Comparison of ENCODE assay signal across 20 cellular contexts in genomic region chr12:23337213-23337612, GRCh38.
DNase-seq lines count a peak whose midpoint lies in the region; ATAC-seq, FAIRE-seq and TF ChIP-seq lines count a peak whose summit lies in the region.
"Had no signal": no experiment of that assay in that cellular context is flagged by ENCODE, and none has a peak within 500 bp of the region (broad histone marks: within the 10 kb centered on the region; RNA-seq: fewer than 3 reads in every experiment).

No MANE protein-coding gene starts in this region.

- ATAC-seq in GM12878: no peak
- ATAC-seq: A549, HepG2 had no signal

- SMC1A ChIA-PET in GM12878 (lab: Charles Lee; ENCODE audit: uncharacterized antibody, unreplicated experiment): no interaction called here

- peak; percentile 24 for DNase-seq in DMS53 (lab: John Stamatoyannopoulos, UW)
- no peak for DNase-seq in DMS53 treated with DMSO at 0.1 percent for 48 hours (lab: John Stamatoyannopoulos, UW; ENCODE audit: unreplicated experiment)
- no peak for DNase-seq in GM12878 (ENCODE audit: low read depth, low spot score)
- no peak for DNase-seq in posterior vena cava (ENCODE audit: low spot score)
- no peak for DNase-seq in cerebellar cortex (ENCODE audit: low spot score)
- DNase-seq in activated T-cell treated with anti-CD3 and anti-CD28 coated beads, Interleukin-2, amount 50 U/mL, for 48 hours: no peak
- DNase-seq: Calu3; CD4-positive, alpha-beta memory T cell; DMS 273 treated with DMSO at 0.1 percent for 48 hours; DMS79; GF-D8; H9; KG1 had no signal

- RAD21 ChIA-PET in GM12878 (lab: Charles Lee; ENCODE audit: unreplicated experiment): no interaction called here

- TF ChIP-seq RAD21 in GM12878 (IDR thresholded peaks at IDR 0.05; ENCODE audit: insufficient read depth, low read depth, low read length): no peak

- H3K4me1 ChIP-seq in OCI-LY1 (ENCODE audit: insufficient read depth, low read length, severe bottlenecking): no peaks in the 10 kb centered on the region
- no peaks in the 10 kb centered on the region for H3K4me1 ChIP-seq in GM12878 (ENCODE audit: control insufficient read depth, insufficient read depth, low read length)
- H3K4me1 ChIP-seq: A549, BLaER1 had no signal

- TF ChIP-seq POLR2A in GM12878 (IDR thresholded peaks at IDR 0.05; ENCODE audit: low read depth, low read length): no peak

- BruUV-seq in GM12878 (replicated peaks; lab: Mats Ljungman, UMichigan): no TSS peak

- H2AFZ ChIP-seq in OCI-LY1 (ENCODE audit: low read length) (no peak overlapping the region), GM12878 (ENCODE audit: control insufficient read depth, low read depth, low read length) (no peak overlapping the region)

- no peak for FAIRE-seq in GM12878 (lab: Jason Lieb, UNC)
- FAIRE-seq: A549, GM12891, H1, HepG2 had no signal

- H3K27ac ChIP-seq in OCI-LY1 (ENCODE audit: low read depth, low read length, poor library complexity, severe bottlenecking) (no peak overlapping the region), GM12878 (ENCODE audit: control insufficient read depth, insufficient read depth) (no peak overlapping the region)
- H3K27ac ChIP-seq: 22Rv1, A549, BLaER1 had no signal

- H3K9me3 ChIP-seq in OCI-LY1 (ENCODE audit: low read length) (no peaks in the 10 kb centered on the region), GM12878 (replicated peaks; ENCODE audit: control insufficient read depth, insufficient read depth, low read length) (no peaks in the 10 kb centered on the region)
- H3K9me3 ChIP-seq: A549, BLaER1 had no signal

- H3F3A ChIP-seq in OCI-LY1 (ENCODE audit: insufficient read depth, low read length): no peaks in the 10 kb centered on the region

- TF ChIP-seq EP300 in GM12878 (IDR thresholded peaks at IDR 0.05; ENCODE audit: borderline replicate concordance in 1 of 2, control insufficient read depth in 1 of 2, low read depth in 2 of 2, low read length in 2 of 2): no peak

- WGBS in GM12878 (ENCODE audit: insufficient coverage, insufficient replicate concordance, low lambda C conversion rate, missing lambda C conversion rate): 13% methylated on average over 3 of the region's 3 CpGs

- CTCF ChIA-PET in GM12878 (lab: Yijun Ruan, JAX): no interaction called here

- 0 out of 2 replicates have a peak, but pooled peaks have one; percentile 5 for TF ChIP-seq CTCF in OCI-LY1 (IDR thresholded peaks at IDR 0.05; ENCODE audit: low read length)
- TF ChIP-seq CTCF in GM12878 (IDR thresholded peaks at IDR 0.05 in 2 of 3, conservative IDR thresholded peaks at IDR 0.05 in 1 of 3; ENCODE audit: control insufficient read depth in 2 of 3, extremely low read depth in 1 of 3, insufficient read depth in 1 of 3, low read depth in 3 of 3, low read length in 3 of 3): peak in 1 of 3 experiments; percentile 12; a peak in 1 of 6 replicates

- intact Hi-C loops in GM12878 (cut with micrococcal nuclease; ENCODE audit: unreplicated experiment) (no loop called here), posterior vena cava (cut with DNase I) (no loop called here)

- H3K27me3 ChIP-seq in OCI-LY1 (ENCODE audit: insufficient read depth, low read length): no peaks in the 10 kb centered on the region
- H3K27me3 ChIP-seq in GM12878 (replicated peaks in 1 of 2; ENCODE audit: control insufficient read depth in 2 of 2, insufficient read depth in 2 of 2, low read length in 1 of 2): no peaks in the 10 kb centered on the region
- H3K27me3 ChIP-seq: BLaER1 had no signal

- H4K20me1 ChIP-seq in OCI-LY1 (ENCODE audit: insufficient read depth, low read length) (no peaks in the 10 kb centered on the region), GM12878 (ENCODE audit: control insufficient read depth, insufficient read depth) (no peaks in the 10 kb centered on the region)
- H4K20me1 ChIP-seq: BLaER1 had no signal

- H3K36me3 ChIP-seq in OCI-LY1 (ENCODE audit: insufficient read depth, low read length) (no peaks in the 10 kb centered on the region), GM12878 (ENCODE audit: control insufficient read depth in 2 of 2, insufficient read depth in 2 of 2, low read length in 1 of 2) (no peaks in the 10 kb centered on the region)
- H3K36me3 ChIP-seq: BLaER1 had no signal

- H3K4me2 ChIP-seq in OCI-LY1 (ENCODE audit: low read length) (no peak overlapping the region), GM12878 (ENCODE audit: control insufficient read depth, insufficient read depth) (no peak overlapping the region)
- H3K4me2 ChIP-seq: A549, BLaER1 had no signal

- in situ Hi-C loops in GM12878 (cut with MboI): no loop called here

- no peak overlapping the region for H3K4me3 ChIP-seq in OCI-LY1 (ENCODE audit: low read depth, low read length, poor library complexity, severe bottlenecking)
- no peak overlapping the region for H3K4me3 ChIP-seq in GM12878
- H3K4me3 ChIP-seq: A549, BLaER1 had no signal

- H3K9ac ChIP-seq in OCI-LY1 (ENCODE audit: low read length) (no peak overlapping the region), GM12878 (ENCODE audit: control insufficient read depth, insufficient read depth, low read length) (no peak overlapping the region)
- H3K9ac ChIP-seq: BLaER1 had no signal

- POLR2A ChIA-PET in GM12878 (lab: Charles Lee): no interaction called here

- H3K79me2 ChIP-seq in OCI-LY1 (ENCODE audit: insufficient read depth, low read length) (no peaks in the 10 kb centered on the region), GM12878 (ENCODE audit: control insufficient read depth, insufficient read depth, low read length) (no peaks in the 10 kb centered on the region)

- H3K9me2 ChIP-seq in OCI-LY1 (ENCODE audit: low read depth, low read length): no peaks in the 10 kb centered on the region

TF ChIP-seq in GM12878, 131 proteins besides CTCF, POLR2A, EP300 and RAD21:
- TF ChIP-seq ZNF592 (IDR thresholded peaks at IDR 0.05) (no peak), NR2C2 (IDR thresholded peaks at IDR 0.05; ENCODE audit: borderline replicate concordance, control insufficient read depth, insufficient read length, low read depth) (no peak), SMC3 (IDR thresholded peaks at IDR 0.05; ENCODE audit: borderline replicate concordance, low read length) (peak; percentile 7; the same call in 1 of the 2 replicates), PKNOX1 (IDR thresholded peaks at IDR 0.05) (no peak)
TF ChIP-seq in GM12878: peak in this region for 1.
